In genomic region chr19:2663920-2664571, GRCh38 we compare ENCODE assay signal across 10 cellular contexts. TPM values are rescaled to one million over a fixed set of nuclear protein-coding genes. Genes with fewer than 3 reads are reported as not detected.
DNase-seq lines count a peak whose midpoint lies in the region; ATAC-seq, FAIRE-seq and TF ChIP-seq lines count a peak whose summit lies in the region.
"Had no signal": no experiment of that assay in that cellular context is flagged by ENCODE, and none has a peak within 500 bp of the region (broad histone marks: within the 10 kb centered on the region; RNA-seq: fewer than 3 reads in every experiment).

No MANE protein-coding gene starts in this region.

- no peaks in the 10 kb centered on the region; a peak in 1 of 4 replicates for H3K36me3 ChIP-seq in GM12878 (ENCODE audit: control insufficient read depth in 2 of 2, insufficient read depth in 2 of 2, low read length in 1 of 2)
- H3K36me3 ChIP-seq: gastrocnemius medialis had no signal

- TF ChIP-seq POLR2A in GM12878 (IDR thresholded peaks at IDR 0.05; ENCODE audit: low read depth, low read length): no peak

- in situ Hi-C loops in GM13976 (cut with MboI; ENCODE audit: low sequenced_read_pairs, unreplicated experiment) (loop anchor here (5.0 to 25.0 kb wide), 2 partner anchors 83 to 223 kb away; no protein-coding TSS in a partner anchor), GM12878 (cut with MboI) (no loop called here)

- H3K4me3 Mint-ChIP-seq in naive thymus-derived CD8-positive, alpha-beta T cell: no peak overlapping the region

- H3K27me3 Mint-ChIP-seq in naive thymus-derived CD8-positive, alpha-beta T cell: no peaks in the 10 kb centered on the region

- FAIRE-seq in GM12878 (lab: Jason Lieb, UNC) (no peak), RCC 7860 (lab: Jason Lieb, UNC) (no peak)

- POLR2A ChIA-PET in GM12878 (lab: Charles Lee): no interaction called here
- POLR2A ChIA-PET in naive thymus-derived CD8-positive, alpha-beta T cell (lab: Charles Lee): no interaction called here

- H3K36me3 Mint-ChIP-seq in naive thymus-derived CD8-positive, alpha-beta T cell: peaks cover 0 to 2% (median 0%) of the 10 kb centered on the region in 3 donors

- H3K79me2 ChIP-seq in GM12878 (ENCODE audit: control insufficient read depth, insufficient read depth, low read length): peaks cover 3% of the 10 kb centered on the region

- no peaks in the 10 kb centered on the region for H3K27me3 ChIP-seq in GM12878 (replicated peaks in 1 of 2; ENCODE audit: control insufficient read depth in 2 of 2, insufficient read depth in 2 of 2, low read length in 1 of 2)
- H3K27me3 ChIP-seq: gastrocnemius medialis had no signal

- peak overlapping the region; percentile 47 for H3K27ac ChIP-seq in GM12878 (ENCODE audit: control insufficient read depth, insufficient read depth)
- H3K27ac ChIP-seq: gastrocnemius medialis had no signal

- peak overlapping the region; percentile 57; the same call in 1 of the 2 replicates for H3K4me2 ChIP-seq in GM12878 (ENCODE audit: control insufficient read depth, insufficient read depth)

- peaks cover 23% of the 10 kb centered on the region for H3K4me1 ChIP-seq in GM12878 (ENCODE audit: control insufficient read depth, insufficient read depth, low read length)
- H3K4me1 ChIP-seq: gastrocnemius medialis had no signal

- WGBS in GM12878 (ENCODE audit: insufficient coverage, insufficient replicate concordance, low lambda C conversion rate, missing lambda C conversion rate): under 1% methylated on average over 18 of the region's 18 CpGs

- peak overlapping the region; percentile 46 for H2AFZ ChIP-seq in GM12878 (ENCODE audit: control insufficient read depth, low read depth, low read length)

- peak in 1 of 2 experiments; percentile 50; a peak in 1 of 4 replicates for TF ChIP-seq EP300 in GM12878 (IDR thresholded peaks at IDR 0.05; ENCODE audit: borderline replicate concordance in 1 of 2, control insufficient read depth in 1 of 2, low read depth in 2 of 2, low read length in 2 of 2)

- H3K9ac ChIP-seq in GM12878 (ENCODE audit: control insufficient read depth, insufficient read depth, low read length): no peak overlapping the region; the same call in 1 of the 2 replicates

- RAD21 ChIA-PET in GM12878 (lab: Charles Lee; ENCODE audit: unreplicated experiment): no interaction called here

- no TSS peak for BruUV-seq in GM12878 (replicated peaks; lab: Mats Ljungman, UMichigan)

- H4K20me1 ChIP-seq in GM12878 (ENCODE audit: control insufficient read depth, insufficient read depth): no peaks in the 10 kb centered on the region

- intact Hi-C loops in GM12878 (cut with micrococcal nuclease; ENCODE audit: unreplicated experiment): loop anchor here (1.0 kb wide), 1 partner anchor 85 kb away; no protein-coding TSS in a partner anchor

- ATAC-seq in HG02798 (IDR thresholded peaks at IDR 0.05; ENCODE audit: poor library complexity, unreplicated experiment): peak; percentile 78
- peak; percentile 92 for ATAC-seq in GM12878
- ATAC-seq in naive thymus-derived CD8-positive, alpha-beta T cell: peak; percentile 14 to 60
- ATAC-seq: gastrocnemius medialis had no signal

- peaks cover 0 to 12% (median 0%) of the 10 kb centered on the region in 4 donors for H3K4me1 Mint-ChIP-seq in naive thymus-derived CD8-positive, alpha-beta T cell

- H3K27ac Mint-ChIP-seq in naive thymus-derived CD8-positive, alpha-beta T cell: peak overlapping the region in 1 of 10 donors; percentile 65

- peak; percentile 39 for TF ChIP-seq CTCF in GM13976 (IDR thresholded peaks at IDR 0.05; ENCODE audit: borderline replicate concordance, control extremely low read depth, extremely low read depth, insufficient read depth, missing control alignments)
- peak in 2 of 3 experiments; percentile 38 to 39; a peak in 3 of 6 replicates for TF ChIP-seq CTCF in GM12878 (IDR thresholded peaks at IDR 0.05 in 2 of 3, conservative IDR thresholded peaks at IDR 0.05 in 1 of 3; ENCODE audit: control insufficient read depth in 2 of 3, extremely low read depth in 1 of 3, insufficient read depth in 1 of 3, low read depth in 3 of 3, low read length in 3 of 3)

- TF ChIP-seq RAD21 in GM12878 (IDR thresholded peaks at IDR 0.05; ENCODE audit: insufficient read depth, low read depth, low read length): peak; percentile 67

- peaks cover 13% of the 10 kb centered on the region for H3K9me3 ChIP-seq in GM12878 (replicated peaks; ENCODE audit: control insufficient read depth, insufficient read depth, low read length)
- H3K9me3 ChIP-seq: gastrocnemius medialis had no signal

- SMC1A ChIA-PET in GM12878 (lab: Charles Lee; ENCODE audit: uncharacterized antibody, unreplicated experiment): no interaction called here

- peak; percentile 82 for DNase-seq in GM13976 (ENCODE audit: low spot score)
- no peak for DNase-seq in GM12878 (ENCODE audit: low read depth, low spot score)
- DNase-seq in naive thymus-derived CD8-positive, alpha-beta T cell: peak in 5 of 10 donors; percentile 1 to 31 (median 19)
- no peak for DNase-seq in RCC 7860 (ENCODE audit: low spot score)
- DNase-seq in activated gamma-delta T cell (lab: John Stamatoyannopoulos, UW): no peak
- DNase-seq in SHP77 treated with DMSO at 0.1 percent for 48 hours (lab: John Stamatoyannopoulos, UW): no peak
- DNase-seq in NCI-H345 (lab: John Stamatoyannopoulos, UW): no peak
- DNase-seq: gastrocnemius medialis, NCI-H2081 had no signal

- no peak overlapping the region for H3K4me3 ChIP-seq in GM12878
- H3K4me3 ChIP-seq: gastrocnemius medialis had no signal

- H3K9me3 Mint-ChIP-seq in naive thymus-derived CD8-positive, alpha-beta T cell: peaks cover 0 to 5% (median 0%) of the 10 kb centered on the region in 9 donors

- CTCF ChIA-PET in GM12878 (lab: Yijun Ruan, JAX): interaction anchor here (4.8 kb wide), 1 partner anchor 16 kb away, joined by 30 read pairs; no protein-coding TSS in a partner anchor

TF ChIP-seq in GM12878, 131 proteins besides CTCF, POLR2A, EP300 and RAD21 (continues in another document):
- TF ChIP-seq IKZF2 (IDR thresholded peaks at IDR 0.05): 0 out of 4 replicates have a peak, but pooled peaks have one; percentile 12 to 17
- TF ChIP-seq NR2F1 (conservative IDR thresholded peaks at IDR 0.05): peak; percentile 79
- TF ChIP-seq DPF2 (IDR thresholded peaks at IDR 0.05): peak; percentile 30; the same call in 1 of the 2 replicates
- TF ChIP-seq FOS (IDR thresholded peaks at IDR 0.05; ENCODE audit: borderline replicate concordance, extremely low read depth, insufficient read length): no peak
- peak; percentile 38; the same call in 1 of the 2 replicates for TF ChIP-seq PAX5 (IDR thresholded peaks at IDR 0.05; ENCODE audit: borderline replicate concordance, low read depth, low read length)
- no peak for TF ChIP-seq POLR2AphosphoS2 (IDR thresholded peaks at IDR 0.05; ENCODE audit: low read depth, low read length)
- TF ChIP-seq SREBF2 (IDR thresholded peaks at IDR 0.05; ENCODE audit: low read length): no peak
- no peak for TF ChIP-seq SUZ12 (IDR thresholded peaks at IDR 0.05; ENCODE audit: unreplicated experiment)
- TF ChIP-seq KLF5 (IDR thresholded peaks at IDR 0.05; ENCODE audit: partially characterized antibody): no peak
- TF ChIP-seq TCF3 (IDR thresholded peaks at IDR 0.05; ENCODE audit: borderline replicate concordance, insufficient read depth, low read depth, low read length): peak; percentile 75; the same call in 1 of the 2 replicates
- 0 out of 2 replicates have a peak, but pooled peaks have one; percentile 17 for TF ChIP-seq RUNX3 (IDR thresholded peaks at IDR 0.05; ENCODE audit: low read length)
- no peak; the same call in 1 of the 2 replicates for TF ChIP-seq RAD51 (IDR thresholded peaks at IDR 0.05)

RNA-seq across cellular contexts. Expression of gene GNG7, which starts 38.4 kb away (rescaled TPM):
- 10.3 TPM in 2 replicates for total RNA-seq in GM12878 (2013; cell fraction: nucleolus; rRNA removed)
- 2.7 and 3.8 TPM in 2 replicates for total RNA-seq in GM12878 (2014; rRNA removed)
- total RNA-seq in GM12878 (2014; rRNA removed; fragmentation: Illumina TruSeq; extraction: Trizol): 5.3 and 5.4 TPM in 2 replicates
- 13.6 and 14.0 TPM in 2 replicates for total RNA-seq in GM12878 (2021)
- polyA plus RNA-seq in GM12878 (2011; ENCODE audit: low read depth): 12.7 TPM
- polyA plus RNA-seq in GM12878 (2011; rRNA removed): 1.8 and 1.9 TPM in 2 replicates
- polyA plus RNA-seq in GM12878 (2011; cell fraction: cytosol; rRNA removed): 2.0 and 2.1 TPM in 2 replicates
- 2.8 and 3.7 TPM in 2 replicates for polyA plus RNA-seq in GM12878 (2011; cell fraction: nucleus; rRNA removed)
- 24.5 and 28.2 TPM in 2 replicates for polyA plus RNA-seq in GM12878 (2012)
- polyA plus RNA-seq in GM12878 (2014; fragmentation: Illumina TruSeq; extraction: Trizol): 6.9 and 7.8 TPM in 2 replicates
- 1 to 10 TPM; 3.7 to 5.1 TPM for polyA plus RNA-seq in GM12878 (2014; fragmentation: Nextera tagmentation; extraction: Ambion mirVana)
- 11.7 and 13.4 TPM in 2 replicates for polyA plus RNA-seq in GM12878 (2014; rRNA removed)
- polyA plus RNA-seq in GM12878 (2016; fragmentation: Nextera tagmentation; extraction: Ambion mirVana): 10 to 100 TPM in 1 of 2 experiments, 1 to 10 TPM in 1; 9.8 to 10.6 TPM
- 0.29 and 0.57 TPM in 2 replicates for polyA minus RNA-seq in GM12878 (2011; rRNA and poly(A)+ RNA removed)
- 0.31 and 0.40 TPM in 2 replicates for polyA minus RNA-seq in GM12878 (2011; cell fraction: cytosol; rRNA and poly(A)+ RNA removed)
- 0.29 and 0.60 TPM in 2 replicates for polyA minus RNA-seq in GM12878 (2011; cell fraction: nucleus; rRNA and poly(A)+ RNA removed)
- 1 to 10 TPM; 8.5 TPM for total RNA-seq in naive thymus-derived CD8-positive, alpha-beta T cell
- 1 to 10 TPM; 1.8 to 4.2 (median 2.5) TPM for polyA plus RNA-seq in naive thymus-derived CD8-positive, alpha-beta T cell

RNA-seq across cellular contexts. Expression of gene DIRAS1, which starts 57.1 kb away (rescaled TPM):
- 0.39 and 1.0 TPM in 2 replicates for total RNA-seq in GM12878 (2013; cell fraction: nucleolus; rRNA removed)
- total RNA-seq in GM12878 (2014; rRNA removed) (not detected in 2 replicates), GM12878 (2014; rRNA removed; fragmentation: Illumina TruSeq; extraction: Trizol) (0.09 TPM in 1 of 2 replicates, not detected in the other), GM12878 (2021) (0.18 and 0.48 TPM in 2 replicates)
- 0.38 TPM for polyA plus RNA-seq in GM12878 (2011; ENCODE audit: low read depth)
- polyA plus RNA-seq in GM12878 (2011; rRNA removed) (0.03 and 0.05 TPM in 2 replicates), GM12878 (2014; fragmentation: Illumina TruSeq; extraction: Trizol) (0.07 TPM in 1 of 2 replicates, not detected in the other), GM12878 (2014; fragmentation: Nextera tagmentation; extraction: Ambion mirVana) (not detected), GM12878 (2014; rRNA removed) (0.08 TPM in 1 of 2 replicates, not detected in the other), GM12878 (2016; fragmentation: Nextera tagmentation; extraction: Ambion mirVana) (under 1 TPM; 0.04 to 0.13 TPM)
- polyA plus RNA-seq in GM12878 (2011; cell fraction: cytosol; rRNA removed): not detected in 2 replicates
- 0.10 TPM in 1 of 2 replicates, not detected in the other for polyA plus RNA-seq in GM12878 (2011; cell fraction: nucleus; rRNA removed)
- 0.34 and 0.57 TPM in 2 replicates for polyA plus RNA-seq in GM12878 (2012)
- 0.15 TPM in 1 of 2 replicates, not detected in the other for polyA minus RNA-seq in GM12878 (2011; rRNA and poly(A)+ RNA removed)
- polyA minus RNA-seq in GM12878 (2011; cell fraction: cytosol; rRNA and poly(A)+ RNA removed): not detected in 2 replicates
- polyA minus RNA-seq in GM12878 (2011; cell fraction: nucleus; rRNA and poly(A)+ RNA removed): not detected in 2 replicates
- under 1 TPM; 0.75 to 0.77 TPM for total RNA-seq in naive thymus-derived CD8-positive, alpha-beta T cell
- polyA plus RNA-seq in naive thymus-derived CD8-positive, alpha-beta T cell: not detected

Comparison
In these comparisons a context has a peak if more than half of its experiments do, and no peak if none do; other contexts are left out.
1. ATAC-seq: peak in every context shown above with its lines; median percentile 92 in GM12878; 78 in HG02798; 37 in naive thymus-derived CD8-positive, alpha-beta T cell.